In genomic region chr3:196778755-196779154, GRCh38 we compare ENCODE assay signal across 13 cellular contexts. TPM values are rescaled to one million over a fixed set of nuclear protein-coding genes. Genes with fewer than 3 reads are reported as not detected.
DNase-seq lines count a peak whose midpoint lies in the region; ATAC-seq and TF ChIP-seq lines count a peak whose summit lies in the region.
"Had no signal": no experiment of that assay in that cellular context is flagged by ENCODE, and none has a peak within 500 bp of the region (broad histone marks: within the 10 kb centered on the region; RNA-seq: fewer than 3 reads in every experiment).

No MANE protein-coding gene starts in this region.

- TF ChIP-seq CTCF in BJ (IDR thresholded peaks at IDR 0.05; ENCODE audit: insufficient read depth, low read depth, low read length), result no peak
- no peak for TF ChIP-seq CTCF in epithelial cell of esophagus (IDR thresholded peaks at IDR 0.05; ENCODE audit: insufficient read depth, low read depth, low read length, missing control alignments)
- no peak for TF ChIP-seq CTCF in nephron progenitor cell (IDR thresholded peaks at IDR 0.05)
- no peak for TF ChIP-seq CTCF in right atrium auricular region (IDR thresholded peaks at IDR 0.05)

- H3K27me3 ChIP-seq in BJ (ENCODE audit: control insufficient read depth, insufficient read depth, low read length), result no peaks in the 10 kb centered on the region
- H3K27me3 ChIP-seq in right atrium auricular region, result no peaks in the 10 kb centered on the region
- H3K27me3 ChIP-seq: heart right ventricle, thyroid gland had no signal

- H3K27me3 Mint-ChIP-seq in nephron progenitor cell (ENCODE audit: low read depth, poor library complexity), result no peaks in the 10 kb centered on the region
- no peaks in the 10 kb centered on the region for H3K27me3 Mint-ChIP-seq in stimulated activated memory B cell treated with anti-CD40 and anti-IgM and Interleukin-4, amounts not matched to agents 10 μg/mL and 1 μg/mL and 100 μg/mL, for 72 hours

- H3K36me3 ChIP-seq in BJ (ENCODE audit: control insufficient read depth, insufficient read depth, low read length) (peaks cover 1% of the 10 kb centered on the region; the same call in 1 of the 2 replicates), right atrium auricular region (peaks cover 24% of the 10 kb centered on the region)

- H3K4me1 Mint-ChIP-seq in nephron progenitor cell, result peaks cover 15% of the 10 kb centered on the region
- peaks cover 28% of the 10 kb centered on the region for H3K4me1 Mint-ChIP-seq in stimulated activated memory B cell treated with anti-CD40 and anti-IgM and Interleukin-4, amounts not matched to agents 10 μg/mL and 1 μg/mL and 100 μg/mL, for 72 hours

- DNase-seq in BJ (ENCODE audit: low read depth) (peak; percentile 84), NCI-H226 (peak; percentile 69), epithelial cell of esophagus (ENCODE audit: low read depth) (peak; percentile 83), nephron progenitor cell (no peak), right atrium auricular region (ENCODE audit: low spot score) (no peak), hypothalamus (lab: John Stamatoyannopoulos, UW) (no peak)
- DNase-seq: activated CD8-positive, alpha-beta memory T cell treated with anti-CD3 and anti-CD28 coated beads for 24 hours; anterior cingulate cortex; Calu3; heart right ventricle; thyroid gland had no signal

- POLR2A ChIA-PET in BJ (lab: Charles Lee), result no interaction called here

- peaks cover 0 to 13% of the 10 kb centered on the region in 2 donors for H3K4me1 ChIP-seq in right atrium auricular region

- no peak overlapping the region for H3K4me3 Mint-ChIP-seq in nephron progenitor cell
- H3K4me3 Mint-ChIP-seq in stimulated activated memory B cell treated with anti-CD40 and anti-IgM and Interleukin-4, amounts not matched to agents 10 μg/mL and 1 μg/mL and 100 μg/mL, for 72 hours, result no peak overlapping the region

- no peak overlapping the region for H3K4me3 ChIP-seq in BJ (ENCODE audit: low read depth, low read length)
- no peak overlapping the region for H3K4me3 ChIP-seq in epithelial cell of esophagus (ENCODE audit: low read length)
- H3K4me3 ChIP-seq in right atrium auricular region, result no peak overlapping the region
- H3K4me3 ChIP-seq: heart right ventricle, thyroid gland had no signal

- ATAC-seq in GM18858 (IDR thresholded peaks at IDR 0.05; ENCODE audit: unreplicated experiment), result no peak
- no peak for ATAC-seq in stimulated activated memory B cell treated with anti-CD40 and anti-IgM and Interleukin-4, amounts not matched to agents 10 μg/mL and 1 μg/mL and 100 μg/mL, for 72 hours

- CTCF ChIA-PET in BJ (lab: Yijun Ruan, JAX), result interaction anchor here (0.7 kb wide), 1 partner anchor 10 kb away, joined by 3 read pairs; no protein-coding TSS in a partner anchor

- H3K27ac Mint-ChIP-seq in nephron progenitor cell, result peak overlapping the region; percentile 60
- no peak overlapping the region for H3K27ac Mint-ChIP-seq in stimulated activated memory B cell treated with anti-CD40 and anti-IgM and Interleukin-4, amounts not matched to agents 10 μg/mL and 1 μg/mL and 100 μg/mL, for 72 hours

- H3K9me3 Mint-ChIP-seq in nephron progenitor cell, result peaks cover 67% of the 10 kb centered on the region
- peaks cover 3% of the 10 kb centered on the region for H3K9me3 Mint-ChIP-seq in stimulated activated memory B cell treated with anti-CD40 and anti-IgM and Interleukin-4, amounts not matched to agents 10 μg/mL and 1 μg/mL and 100 μg/mL, for 72 hours

- no peak overlapping the region for H3K27ac ChIP-seq in right atrium auricular region
- H3K27ac ChIP-seq: heart right ventricle, thyroid gland had no signal

- no peaks in the 10 kb centered on the region for H3K9me3 ChIP-seq in right atrium auricular region
- H3K9me3 ChIP-seq: thyroid gland had no signal

- H3K36me3 Mint-ChIP-seq in nephron progenitor cell (ENCODE audit: low read depth), result peaks cover 93% of the 10 kb centered on the region
- peaks cover 29% of the 10 kb centered on the region for H3K36me3 Mint-ChIP-seq in stimulated activated memory B cell treated with anti-CD40 and anti-IgM and Interleukin-4, amounts not matched to agents 10 μg/mL and 1 μg/mL and 100 μg/mL, for 72 hours

RNA-seq across cellular contexts. Expression of gene PAK2, which starts 39.1 kb away (rescaled TPM):
- polyA plus RNA-seq in BJ (2011; rRNA removed), result 31.7 and 48.0 TPM in 2 replicates
- 59.1 and 61.6 TPM in 2 replicates for polyA minus RNA-seq in BJ (2011; rRNA and poly(A)+ RNA removed)
- total RNA-seq in right atrium auricular region, result 10 to 100 TPM; 47.5 to 48.7 TPM

Comparison
In these comparisons a context has a peak if more than half of its experiments do, and no peak if none do; other contexts are left out.
1. DNase-seq: peak in BJ (single experiment), NCI-H226 (single experiment) and epithelial cell of esophagus (single experiment); none in nephron progenitor cell (single experiment), right atrium auricular region (single experiment) and hypothalamus (0 of 51).